In the genomic region with DNA sequence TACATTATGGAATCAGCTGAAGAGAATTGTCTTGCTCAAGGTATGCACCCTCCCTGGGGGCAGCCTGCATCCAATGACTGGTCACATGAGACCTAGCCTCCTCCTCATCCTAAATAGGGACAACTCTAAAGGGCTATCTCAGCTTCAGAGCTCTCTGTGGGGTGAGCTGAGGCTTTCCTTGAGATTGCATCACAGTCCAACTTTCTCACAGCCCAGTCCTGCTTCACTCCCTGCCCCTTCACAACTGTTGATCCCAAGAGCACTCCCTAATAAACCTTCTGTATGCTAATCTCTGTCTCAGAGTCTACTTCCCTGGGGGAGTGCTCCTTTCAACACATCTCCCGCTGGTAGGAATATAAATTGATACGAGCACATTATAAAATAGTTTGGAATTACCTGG, we compare ENCODE assay signal across 2 cellular contexts.
TF ChIP-seq lines count a peak whose summit lies in the region.

No MANE protein-coding gene starts in this region.

TF ChIP-seq in HepG2, 621 proteins besides CTCF, POLR2A, EP300 and RAD21:
- TF ChIP-seq HHEX (CRISPR knock-in tag; IDR thresholded peaks at IDR 0.05) (no peak), CEBPB (IDR thresholded peaks at IDR 0.05; ENCODE audit: borderline replicate concordance, low read depth, low read length) (0 out of 2 replicates have a peak, but pooled peaks have one; percentile 27)

TF ChIP-seq in K562, 482 proteins besides CTCF, POLR2A, EP300 and RAD21:
- TF ChIP-seq ZKSCAN3 (CRISPR knock-in tag; IDR thresholded peaks at IDR 0.05) = peak; percentile 69; the same call in 1 of the 2 replicates
- TF ChIP-seq ZNF695 (CRISPR knock-in tag; IDR thresholded peaks at IDR 0.05) = no peak
- no peak for TF ChIP-seq RCOR1 (IDR thresholded peaks at IDR 0.05; ENCODE audit: borderline replicate concordance in 1 of 2, low read depth in 2 of 2, low read length in 2 of 2)
- TF ChIP-seq, protein P1, sequence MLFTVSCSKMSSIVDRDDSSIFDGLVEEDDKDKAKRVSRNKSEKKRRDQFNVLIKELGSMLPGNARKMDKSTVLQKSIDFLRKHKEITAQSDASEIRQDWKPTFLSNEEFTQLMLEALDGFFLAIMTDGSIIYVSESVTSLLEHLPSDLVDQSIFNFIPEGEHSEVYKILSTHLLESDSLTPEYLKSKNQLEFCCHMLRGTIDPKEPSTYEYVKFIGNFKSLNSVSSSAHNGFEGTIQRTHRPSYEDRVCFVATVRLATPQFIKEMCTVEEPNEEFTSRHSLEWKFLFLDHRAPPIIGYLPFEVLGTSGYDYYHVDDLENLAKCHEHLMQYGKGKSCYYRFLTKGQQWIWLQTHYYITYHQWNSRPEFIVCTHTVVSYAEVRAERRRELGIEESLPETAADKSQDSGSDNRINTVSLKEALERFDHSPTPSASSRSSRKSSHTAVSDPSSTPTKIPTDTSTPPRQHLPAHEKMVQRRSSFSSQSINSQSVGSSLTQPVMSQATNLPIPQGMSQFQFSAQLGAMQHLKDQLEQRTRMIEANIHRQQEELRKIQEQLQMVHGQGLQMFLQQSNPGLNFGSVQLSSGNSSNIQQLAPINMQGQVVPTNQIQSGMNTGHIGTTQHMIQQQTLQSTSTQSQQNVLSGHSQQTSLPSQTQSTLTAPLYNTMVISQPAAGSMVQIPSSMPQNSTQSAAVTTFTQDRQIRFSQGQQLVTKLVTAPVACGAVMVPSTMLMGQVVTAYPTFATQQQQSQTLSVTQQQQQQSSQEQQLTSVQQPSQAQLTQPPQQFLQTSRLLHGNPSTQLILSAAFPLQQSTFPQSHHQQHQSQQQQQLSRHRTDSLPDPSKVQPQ (CRISPR knock-in tag; IDR thresholded peaks at IDR 0.05; ENCODE audit: borderline replicate concordance) = no peak
- no peak for TF ChIP-seq SP1 (CRISPR knock-in tag; IDR thresholded peaks at IDR 0.05)
- no peak for TF ChIP-seq ETV5 (CRISPR knock-in tag; IDR thresholded peaks at IDR 0.05; ENCODE audit: low read depth)
- TF ChIP-seq, protein P2, sequence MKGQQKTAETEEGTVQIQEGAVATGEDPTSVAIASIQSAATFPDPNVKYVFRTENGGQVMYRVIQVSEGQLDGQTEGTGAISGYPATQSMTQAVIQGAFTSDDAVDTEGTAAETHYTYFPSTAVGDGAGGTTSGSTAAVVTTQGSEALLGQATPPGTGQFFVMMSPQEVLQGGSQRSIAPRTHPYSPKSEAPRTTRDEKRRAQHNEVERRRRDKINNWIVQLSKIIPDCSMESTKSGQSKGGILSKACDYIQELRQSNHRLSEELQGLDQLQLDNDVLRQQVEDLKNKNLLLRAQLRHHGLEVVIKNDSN (CRISPR knock-in tag; IDR thresholded peaks at IDR 0.05) = no peak
- TF ChIP-seq TCF7 (IDR thresholded peaks at IDR 0.05; ENCODE audit: borderline replicate concordance) = no peak
- no peak for TF ChIP-seq KAT7 (CRISPR knock-in tag; IDR thresholded peaks at IDR 0.05; ENCODE audit: borderline replicate concordance)
- peak; percentile 76 for TF ChIP-seq ATF3 (IDR thresholded peaks at IDR 0.05)
- TF ChIP-seq ATF3 (CRISPR knock-in tag; conservative IDR thresholded peaks at IDR 0.05) = no peak
- TF ChIP-seq TARDBP (IDR thresholded peaks at IDR 0.05) = no peak
- TF ChIP-seq ATF7 (IDR thresholded peaks at IDR 0.05) = peak; percentile 50
- TF ChIP-seq ZNF766 (CRISPR knock-in tag; conservative IDR thresholded peaks at IDR 0.05) = peak; percentile 98
- TF ChIP-seq CEBPB (tag; IDR thresholded peaks at IDR 0.05) = peak; percentile 49; the same call in 1 of the 2 replicates
- TF ChIP-seq ILK (tag; IDR thresholded peaks at IDR 0.05; ENCODE audit: borderline replicate concordance, low read depth) = no peak
- TF ChIP-seq SOX6 (IDR thresholded peaks at IDR 0.05) = no peak
- TF ChIP-seq TRIM24 (IDR thresholded peaks at IDR 0.05) = peak; percentile 30 to 65; a peak in 2 of 4 replicates
- peak; percentile 22; the same call in 1 of the 2 replicates for TF ChIP-seq CTBP1 (IDR thresholded peaks at IDR 0.05; ENCODE audit: borderline replicate concordance)
- peak; percentile 65 for TF ChIP-seq CEBPG (CRISPR knock-in tag; IDR thresholded peaks at IDR 0.05)
- peak in 1 of 2 experiments; percentile 84; a peak in 2 of 4 replicates for TF ChIP-seq CEBPG (tag; conservative IDR thresholded peaks at IDR 0.05 in 1 of 2, IDR thresholded peaks at IDR 0.05 in 1 of 2)
- TF ChIP-seq, protein P3, sequence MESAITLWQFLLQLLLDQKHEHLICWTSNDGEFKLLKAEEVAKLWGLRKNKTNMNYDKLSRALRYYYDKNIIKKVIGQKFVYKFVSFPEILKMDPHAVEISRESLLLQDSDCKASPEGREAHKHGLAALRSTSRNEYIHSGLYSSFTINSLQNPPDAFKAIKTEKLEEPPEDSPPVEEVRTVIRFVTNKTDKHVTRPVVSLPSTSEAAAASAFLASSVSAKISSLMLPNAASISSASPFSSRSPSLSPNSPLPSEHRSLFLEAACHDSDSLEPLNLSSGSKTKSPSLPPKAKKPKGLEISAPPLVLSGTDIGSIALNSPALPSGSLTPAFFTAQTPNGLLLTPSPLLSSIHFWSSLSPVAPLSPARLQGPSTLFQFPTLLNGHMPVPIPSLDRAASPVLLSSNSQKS (CRISPR knock-in tag; IDR thresholded peaks at IDR 0.05) = no peak
- TF ChIP-seq, protein P4, sequence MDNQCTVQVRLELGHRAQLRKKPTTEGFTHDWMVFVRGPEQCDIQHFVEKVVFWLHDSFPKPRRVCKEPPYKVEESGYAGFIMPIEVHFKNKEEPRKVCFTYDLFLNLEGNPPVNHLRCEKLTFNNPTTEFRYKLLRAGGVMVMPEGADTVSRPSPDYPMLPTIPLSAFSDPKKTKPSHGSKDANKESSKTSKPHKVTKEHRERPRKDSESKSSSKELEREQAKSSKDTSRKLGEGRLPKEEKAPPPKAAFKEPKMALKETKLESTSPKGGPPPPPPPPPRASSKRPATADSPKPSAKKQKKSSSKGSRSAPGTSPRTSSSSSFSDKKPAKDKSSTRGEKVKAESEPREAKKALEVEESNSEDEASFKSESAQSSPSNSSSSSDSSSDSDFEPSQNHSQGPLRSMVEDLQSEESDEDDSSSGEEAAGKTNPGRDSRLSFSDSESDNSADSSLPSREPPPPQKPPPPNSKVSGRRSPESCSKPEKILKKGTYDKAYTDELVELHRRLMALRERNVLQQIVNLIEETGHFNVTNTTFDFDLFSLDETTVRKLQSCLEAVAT (IDR thresholded peaks at IDR 0.05) = no peak
- TF ChIP-seq SIRT6 (IDR thresholded peaks at IDR 0.05; ENCODE audit: low read depth, low read length) = no peak
- no peak for TF ChIP-seq PTBP1 (IDR thresholded peaks at IDR 0.05; ENCODE audit: low read depth, low read length)
